9 cellular contexts compared by ENCODE assay signal in genomic region chr2:175187378-175187777, GRCh38. TPM values are rescaled to one million over a fixed set of nuclear protein-coding genes. Genes with fewer than 3 reads are reported as not detected.
DNase-seq lines count a peak whose midpoint lies in the region; ATAC-seq and TF ChIP-seq lines count a peak whose summit lies in the region.
"Had no signal": no experiment of that assay in that cellular context is flagged by ENCODE, and none has a peak within 500 bp of the region (broad histone marks: within the 10 kb centered on the region; RNA-seq: fewer than 3 reads in every experiment).

No MANE protein-coding gene starts in this region.

- in situ Hi-C loops in HAP-1 (cut with MboI; ENCODE audit: low sequenced_read_pairs) = no loop called here

- H3K27ac ChIP-seq in dorsolateral prefrontal cortex = no peak overlapping the region
- H3K27ac ChIP-seq: 22Rv1 had no signal

- no peaks in the 10 kb centered on the region for H3K4me1 ChIP-seq in HAP-1

- no peak overlapping the region for H3K4me3 ChIP-seq in HAP-1
- H3K4me3 ChIP-seq in dorsolateral prefrontal cortex = no peak overlapping the region

- TF ChIP-seq CTCF in dorsolateral prefrontal cortex (IDR thresholded peaks at IDR 0.05 in 54 of 56, conservative IDR thresholded peaks at IDR 0.05 in 2 of 56; ENCODE audit: low read depth in 1 of 56, partially characterized antibody in 56 of 56) = no peak

- no peaks in the 10 kb centered on the region for H3K27me3 ChIP-seq in HAP-1 (ENCODE audit: low read depth)
- no peaks in the 10 kb centered on the region for H3K27me3 ChIP-seq in dorsolateral prefrontal cortex

- DNase-seq in DMS 273 (lab: John Stamatoyannopoulos, UW; ENCODE audit: unreplicated experiment) (peak; percentile 45), DMS 273 treated with DMSO at 0.1 percent for 48 hours (lab: John Stamatoyannopoulos, UW) (no peak), HAP-1 (ENCODE audit: low spot score in 2 of 2) (peak; percentile 23 to 36), RPMI8226 (peak; percentile 29), kidney tubule cell (ENCODE audit: low spot score) (peak; percentile 17), dorsolateral prefrontal cortex (no peak), KG1 (lab: John Stamatoyannopoulos, UW) (no peak)

- intact Hi-C loops in dorsolateral prefrontal cortex (cut with DNase I) = no loop called here

- H3K36me3 ChIP-seq in HAP-1 (replicated peaks) = no peaks in the 10 kb centered on the region

- H3K9me3 ChIP-seq in HAP-1 = no peaks in the 10 kb centered on the region

- ATAC-seq in HG03460 (IDR thresholded peaks at IDR 0.05; ENCODE audit: unreplicated experiment) = no peak

RNA-seq across cellular contexts. Expression of gene ATP5MC3, which starts 5.9 kb away (rescaled TPM):
- total RNA-seq in dorsolateral prefrontal cortex = 100 to 1,000 TPM in 118 of 120 experiments, 10 to 100 TPM in 2; 94.3 to 275 (median 200) TPM

RNA-seq across cellular contexts. Expression of gene ATF2, which starts 19.4 kb away (rescaled TPM):
- 100 to 1,000 TPM in 76 of 120 experiments, 10 to 100 TPM in 44; 70.3 to 129 (median 104) TPM for total RNA-seq in dorsolateral prefrontal cortex

Comparison
In these comparisons a context has a peak if more than half of its experiments do, and no peak if none do; other contexts are left out.
1. DNase-seq: peak in DMS 273 (single experiment), HAP-1 (2 of 2), RPMI8226 (single experiment) and kidney tubule cell (single experiment); none in DMS 273 treated with DMSO at 0.1 percent for 48 hours (single experiment), dorsolateral prefrontal cortex (0 of 10) and KG1 (single experiment).